In the genomic region with DNA sequence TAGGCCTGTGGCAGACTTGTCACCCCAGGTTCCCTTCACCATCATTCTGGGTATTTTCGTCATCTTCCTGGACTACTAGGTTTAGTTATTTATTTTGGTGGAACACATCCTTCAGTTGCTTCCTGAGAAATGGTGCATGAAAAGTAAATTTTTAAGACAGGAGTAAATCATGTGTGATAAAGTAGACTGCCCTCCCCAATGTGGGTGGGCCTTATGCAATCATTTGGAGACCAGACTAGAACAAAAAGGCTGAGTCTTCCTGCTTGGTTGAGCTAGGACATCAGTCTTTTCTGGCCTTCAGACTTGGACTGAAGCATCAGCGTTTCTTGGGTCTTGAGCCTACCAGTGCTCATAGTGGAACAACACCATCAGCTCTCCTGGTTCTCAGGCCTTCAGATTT, we compare ENCODE assay signal across 30 cellular contexts. TPM values are rescaled to one million over a fixed set of nuclear protein-coding genes. Genes with fewer than 3 reads are reported as not detected.
"Had no signal": no experiment of that assay in that cellular context is flagged by ENCODE, and none has a peak within 500 bp of the region (broad histone marks: within the 10 kb centered on the region; RNA-seq: fewer than 3 reads in every experiment).

No MANE protein-coding gene starts in this region.

- H3K27ac ChIP-seq: hepatocyte, left ventricle myocardium inferior, ovary, right atrium auricular region, sigmoid colon, spleen, suprapubic skin, thoracic aorta, tibial artery, upper lobe of right lung had no signal

- H3K4me3 ChIP-seq: hepatocyte, left ventricle myocardium inferior, lung, ovary, right atrium auricular region, sigmoid colon, spleen, suprapubic skin, thoracic aorta, tibial artery, upper lobe of right lung had no signal

- H3K27me3 ChIP-seq: hepatocyte, ovary, right atrium auricular region, sigmoid colon, spleen, suprapubic skin, tibial artery, upper lobe of right lung had no signal

- H3K4me3 Mint-ChIP-seq: mesothelial cell of epicardium; naive B cell; natural killer cell treated with Interleukin-12 subunit alpha and Interleukin-12 subunit beta and Interleukin-15 and Interleukin-18, amount 100 ng/mL, for 72 hours; stimulated activated effector memory CD8-positive, alpha-beta T cell treated with anti-CD3 and anti-CD28 coated beads, Interleukin-12 subunit alpha, Interleukin-12 subunit beta, amount 100 ng/mL, for 72 hours; stimulated activated naive CD8-positive, alpha-beta T cell treated with anti-CD3 and anti-CD28 coated beads, Interleukin-15, Interleukin-2, amounts not matched to agents 100 ng/mL and 50 ng/mL, for 24 hours had no signal

- H3K9me3 Mint-ChIP-seq: naive B cell; natural killer cell treated with Interleukin-12 subunit alpha and Interleukin-12 subunit beta and Interleukin-15 and Interleukin-18, amount 100 ng/mL, for 72 hours; stimulated activated effector memory CD8-positive, alpha-beta T cell treated with anti-CD3 and anti-CD28 coated beads, Interleukin-12 subunit alpha, Interleukin-12 subunit beta, amount 100 ng/mL, for 72 hours; stimulated activated naive CD8-positive, alpha-beta T cell treated with anti-CD3 and anti-CD28 coated beads, Interleukin-15, Interleukin-2, amounts not matched to agents 100 ng/mL and 50 ng/mL, for 24 hours had no signal

- H3K27me3 Mint-ChIP-seq: naive B cell; natural killer cell treated with Interleukin-12 subunit alpha and Interleukin-12 subunit beta and Interleukin-15 and Interleukin-18, amount 100 ng/mL, for 72 hours; progenitor cell of endocrine pancreas; stimulated activated naive CD8-positive, alpha-beta T cell treated with anti-CD3 and anti-CD28 coated beads, Interleukin-15, Interleukin-2, amounts not matched to agents 100 ng/mL and 50 ng/mL, for 24 hours had no signal

- H2AFZ ChIP-seq: hepatocyte had no signal

- DNase-seq: left colon; left ventricle myocardium inferior; mesendoderm; naive B cell; ovary; sigmoid colon; small intestine; spleen; stimulated activated CD4-positive, alpha-beta T cell treated with anti-CD3 and anti-CD28 coated beads, Interleukin-4, amount 100 ng/mL, for 24 hours; stimulated activated naive CD4-positive, alpha-beta T cell; tibial artery; trophoblast cell; upper lobe of right lung had no signal

- H3K4me2 ChIP-seq: hepatocyte had no signal

- H3K27ac Mint-ChIP-seq: mesothelial cell of epicardium; naive B cell; progenitor cell of endocrine pancreas; stimulated activated effector memory CD8-positive, alpha-beta T cell treated with anti-CD3 and anti-CD28 coated beads, Interleukin-12 subunit alpha, Interleukin-12 subunit beta, amount 100 ng/mL, for 72 hours; stimulated activated naive CD8-positive, alpha-beta T cell treated with anti-CD3 and anti-CD28 coated beads, Interleukin-15, Interleukin-2, amounts not matched to agents 100 ng/mL and 50 ng/mL, for 24 hours had no signal

- H3K4me1 Mint-ChIP-seq: mesothelial cell of epicardium; naive B cell; stimulated activated effector memory CD8-positive, alpha-beta T cell treated with anti-CD3 and anti-CD28 coated beads, Interleukin-12 subunit alpha, Interleukin-12 subunit beta, amount 100 ng/mL, for 72 hours had no signal

- H3K36me3 Mint-ChIP-seq: mesothelial cell of epicardium, naive B cell had no signal

- H3K36me3 ChIP-seq: ovary, right atrium auricular region, suprapubic skin had no signal

- H3K4me1 ChIP-seq: left ventricle myocardium inferior, right atrium auricular region, sigmoid colon, spleen, suprapubic skin, tibial artery, upper lobe of right lung had no signal

- H3K9me3 ChIP-seq: left ventricle myocardium inferior, ovary, right atrium auricular region, sigmoid colon, spleen, suprapubic skin, thoracic aorta, tibial artery, upper lobe of right lung had no signal

- ATAC-seq: left colon; natural killer cell treated with Interleukin-12 subunit alpha and Interleukin-12 subunit beta and Interleukin-15 and Interleukin-18, amount 100 ng/mL, for 72 hours; stimulated activated effector memory CD8-positive, alpha-beta T cell treated with anti-CD3 and anti-CD28 coated beads, Interleukin-12 subunit alpha, Interleukin-12 subunit beta, amount 100 ng/mL, for 72 hours; upper lobe of right lung had no signal

RNA-seq across cellular contexts. Expression of a gene that starts 50.7 kb away (rescaled TPM):
- total RNA-seq: left colon; left ventricle myocardium inferior; lower leg skin; mesothelial cell of epicardium; mononuclear cell; natural killer cell treated with Interleukin-12 subunit alpha and Interleukin-12 subunit beta and Interleukin-15 and Interleukin-18, amount 100 ng/mL, for 72 hours; omental fat pad; pulmonary artery endothelial cell; right atrium auricular region; sigmoid colon; spleen; subcutaneous adipose tissue; thoracic aorta; upper lobe of right lung had no signal
- polyA plus RNA-seq: keratinocyte, lung, neural cell, ovary, sigmoid colon, spleen had no signal
